ENCODE assay signal across 8 cellular contexts in genomic region chr21:31198575-31198974, GRCh38.
A peak's percentile ranks its signal among the peaks of the same experiment; 100 is the strongest.
DNase-seq lines count a peak whose midpoint lies in the region; ATAC-seq, FAIRE-seq and TF ChIP-seq lines count a peak whose summit lies in the region.

No MANE protein-coding gene starts in this region.

- no peak overlapping the region for H3K4me3 Mint-ChIP-seq in mesothelial cell of epicardium

- peaks cover 8% of the 10 kb centered on the region for H3K9me3 Mint-ChIP-seq in mesothelial cell of epicardium

- no peaks in the 10 kb centered on the region for H3K79me2 ChIP-seq in OCI-LY1 (ENCODE audit: insufficient read depth, low read length)

- H3K36me3 Mint-ChIP-seq in mesothelial cell of epicardium = peaks cover 17% of the 10 kb centered on the region

- no peak for ATAC-seq in GM21723 (IDR thresholded peaks at IDR 0.05; ENCODE audit: unreplicated experiment)

- intact Hi-C loops in colonic mucosa (cut with DNase I) = loop anchor here (2.0 to 5.0 kb wide), 2 partner anchors 382 to 404 kb away; no protein-coding TSS in a partner anchor

- H3K4me3 ChIP-seq in OCI-LY1 (ENCODE audit: low read depth, low read length, poor library complexity, severe bottlenecking) (no peak overlapping the region), colonic mucosa (no peak overlapping the region)

- no peaks in the 10 kb centered on the region for H3K27me3 ChIP-seq in OCI-LY1 (ENCODE audit: insufficient read depth, low read length)
- H3K27me3 ChIP-seq in colonic mucosa = no peaks in the 10 kb centered on the region

- TF ChIP-seq CTCF in D721Med (IDR thresholded peaks at IDR 0.05; ENCODE audit: insufficient read depth, missing control alignments) (peak; percentile 60), OCI-LY1 (IDR thresholded peaks at IDR 0.05; ENCODE audit: low read length) (peak; percentile 66), colonic mucosa (IDR thresholded peaks at IDR 0.05) (peak; percentile 40), mesothelial cell of epicardium (IDR thresholded peaks at IDR 0.05; ENCODE audit: unreplicated experiment) (peak; percentile 68)

- no peaks in the 10 kb centered on the region for H3K4me1 Mint-ChIP-seq in mesothelial cell of epicardium

- H3K4me1 ChIP-seq in OCI-LY1 (ENCODE audit: insufficient read depth, low read length, severe bottlenecking) = peaks cover 8% of the 10 kb centered on the region
- no peaks in the 10 kb centered on the region for H3K4me1 ChIP-seq in colonic mucosa

- peak; percentile 76 for TF ChIP-seq RAD21 in Ishikawa (IDR thresholded peaks at IDR 0.05; ENCODE audit: low read depth)

- H3K9me2 ChIP-seq in OCI-LY1 (ENCODE audit: low read depth, low read length) = no peaks in the 10 kb centered on the region

- DNase-seq in D721Med (ENCODE audit: insufficient read length, low spot score) (no peak), colonic mucosa (no peak), mesothelial cell of epicardium (ENCODE audit: low spot score in 2 of 2, unreplicated experiment in 2 of 2) (no peak), amniotic stem cell (lab: John Stamatoyannopoulos, UW) (no peak)
- DNase-seq in stimulated activated CD4-positive, alpha-beta T cell treated with anti-CD3 and anti-CD28 coated beads, Interleukin-4, amount 100 ng/mL, for 4 hours = no peak

- no peak overlapping the region for H3K27ac Mint-ChIP-seq in mesothelial cell of epicardium

- H3K9me3 ChIP-seq in OCI-LY1 (ENCODE audit: low read length) (no peaks in the 10 kb centered on the region), colonic mucosa (no peaks in the 10 kb centered on the region)

- H4K20me1 ChIP-seq in OCI-LY1 (ENCODE audit: insufficient read depth, low read length) = no peaks in the 10 kb centered on the region

- no peak overlapping the region for H2AFZ ChIP-seq in OCI-LY1 (ENCODE audit: low read length)

- peak; percentile 69 for FAIRE-seq in D721Med (lab: Jason Lieb, UNC)

- H3K9ac ChIP-seq in OCI-LY1 (ENCODE audit: low read length) (no peak overlapping the region), colonic mucosa (ENCODE audit: low read depth in 2 of 2, low read length in 2 of 2) (no peak overlapping the region)

- TF ChIP-seq EP300 in Ishikawa (IDR thresholded peaks at IDR 0.05; ENCODE audit: borderline replicate concordance) = no peak

- H3K4me2 ChIP-seq in OCI-LY1 (ENCODE audit: low read length) = no peak overlapping the region

- no peaks in the 10 kb centered on the region for H3K36me3 ChIP-seq in OCI-LY1 (ENCODE audit: insufficient read depth, low read length)
- no peaks in the 10 kb centered on the region for H3K36me3 ChIP-seq in colonic mucosa

- H3K27ac ChIP-seq in OCI-LY1 (ENCODE audit: low read depth, low read length, poor library complexity, severe bottlenecking) (no peak overlapping the region), colonic mucosa (no peak overlapping the region)

- H3K27me3 Mint-ChIP-seq in mesothelial cell of epicardium (ENCODE audit: low read depth) = no peaks in the 10 kb centered on the region

- no peaks in the 10 kb centered on the region for H3F3A ChIP-seq in OCI-LY1 (ENCODE audit: insufficient read depth, low read length)

TF ChIP-seq in Ishikawa, 13 proteins besides CTCF, POLR2A, EP300 and RAD21:
- TF ChIP-seq NFIC (IDR thresholded peaks at IDR 0.05) (0 out of 2 replicates have a peak, but pooled peaks have one; percentile 19), CEBPB (IDR thresholded peaks at IDR 0.05) (no peak), YY1 (IDR thresholded peaks at IDR 0.05; ENCODE audit: low read depth) (no peak)
